In the genomic region with DNA sequence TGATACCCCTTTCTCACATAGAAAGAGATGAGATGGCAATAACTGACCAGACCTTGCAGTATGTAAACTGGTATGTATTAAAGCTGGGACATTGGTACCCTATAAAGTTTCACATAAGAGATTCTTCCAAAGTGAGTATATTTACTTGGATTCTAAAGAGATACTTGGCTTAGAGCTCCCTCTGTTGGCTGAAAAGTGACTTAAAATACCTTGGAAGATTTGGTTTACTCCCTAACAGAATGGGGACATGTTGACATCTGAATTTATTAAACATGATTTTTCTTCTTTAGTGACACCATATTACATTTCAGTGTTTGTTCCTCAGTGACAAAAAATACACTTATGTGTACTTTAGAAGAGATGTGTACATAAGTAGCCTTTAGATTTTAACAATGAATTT, we compare ENCODE assay signal across 1 cellular context.
TF ChIP-seq lines count a peak whose summit lies in the region.

No MANE protein-coding gene starts in this region.

TF ChIP-seq in HEK293T, 16 proteins besides CTCF, POLR2A, EP300 and RAD21 (continued from another document):
- TF ChIP-seq SP1 (IDR thresholded peaks at IDR 0.05) (no peak), TARDBP (IDR thresholded peaks at IDR 0.05) (no peak), FOXK2 (IDR thresholded peaks at IDR 0.05) (no peak), CTBP1 (IDR thresholded peaks at IDR 0.05; ENCODE audit: borderline replicate concordance) (no peak), NFRKB (IDR thresholded peaks at IDR 0.05) (no peak)
- TF ChIP-seq, protein P1, sequence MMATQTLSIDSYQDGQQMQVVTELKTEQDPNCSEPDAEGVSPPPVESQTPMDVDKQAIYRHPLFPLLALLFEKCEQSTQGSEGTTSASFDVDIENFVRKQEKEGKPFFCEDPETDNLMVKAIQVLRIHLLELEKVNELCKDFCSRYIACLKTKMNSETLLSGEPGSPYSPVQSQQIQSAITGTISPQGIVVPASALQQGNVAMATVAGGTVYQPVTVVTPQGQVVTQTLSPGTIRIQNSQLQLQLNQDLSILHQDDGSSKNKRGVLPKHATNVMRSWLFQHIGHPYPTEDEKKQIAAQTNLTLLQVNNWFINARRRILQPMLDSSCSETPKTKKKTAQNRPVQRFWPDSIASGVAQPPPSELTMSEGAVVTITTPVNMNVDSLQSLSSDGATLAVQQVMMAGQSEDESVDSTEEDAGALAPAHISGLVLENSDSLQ (IDR thresholded peaks at IDR 0.05) = no peak
TF ChIP-seq in HEK293T: peak in this region for 0.
